Comparison of ENCODE assay signal across 26 cellular contexts in genomic region chr4:152206185-152206584, GRCh38.
DNase-seq lines count a peak whose midpoint lies in the region; ATAC-seq, FAIRE-seq and TF ChIP-seq lines count a peak whose summit lies in the region.
"Had no signal": no experiment of that assay in that cellular context is flagged by ENCODE, and none has a peak within 500 bp of the region (broad histone marks: within the 10 kb centered on the region; RNA-seq: fewer than 3 reads in every experiment).

No MANE protein-coding gene starts in this region.

- H3K4me3 ChIP-seq in HEK293 (ENCODE audit: low read depth, low read length) = no peak overlapping the region
- H3K4me3 ChIP-seq in endothelial cell of umbilical vein (replicated peaks in 1 of 3; ENCODE audit: insufficient read depth in 1 of 3, low read depth in 1 of 3, low read length in 3 of 3) = no peak overlapping the region
- H3K4me3 ChIP-seq: HAP-1, mucosa of descending colon had no signal

- peaks cover 54% of the 10 kb centered on the region for H3K4me1 Mint-ChIP-seq in mesothelial cell of epicardium
- H3K4me1 Mint-ChIP-seq: natural killer cell; stimulated activated memory B cell treated with anti-CD40 and anti-IgM and Interleukin-4, amounts not matched to agents 10 μg/mL and 1 μg/mL and 100 μg/mL, for 72 hours had no signal

- TF ChIP-seq CTCF in HEK293 (tag by site-specific recombination; IDR thresholded peaks at IDR 0.05) (no peak), endothelial cell of umbilical vein (IDR thresholded peaks at IDR 0.05; ENCODE audit: extremely low read depth in 1 of 2, insufficient read depth in 1 of 2, low read depth in 1 of 2, low read length in 2 of 2) (no peak), mesothelial cell of epicardium (IDR thresholded peaks at IDR 0.05; ENCODE audit: unreplicated experiment) (no peak)

- no TSS peak for BruUV-seq in endothelial cell of umbilical vein (replicated peaks; lab: Mats Ljungman, UMichigan)

- H3K9ac ChIP-seq in endothelial cell of umbilical vein (replicated peaks; ENCODE audit: extremely low read depth, insufficient read depth, low read length) = no peak overlapping the region

- H3K27me3 Mint-ChIP-seq in mesothelial cell of epicardium (ENCODE audit: low read depth) = no peaks in the 10 kb centered on the region

- H3K27me3 ChIP-seq in endothelial cell of umbilical vein (ENCODE audit: control insufficient read depth in 2 of 2, insufficient read depth in 2 of 2, low read length in 2 of 2) = no peaks in the 10 kb centered on the region

- POLR2A ChIA-PET in HEK293 (lab: Yijun Ruan, JAX) (no interaction called here), endothelial cell of umbilical vein (lab: Charles Lee) (no interaction called here)

- H3K36me3 Mint-ChIP-seq in mesothelial cell of epicardium = no peaks in the 10 kb centered on the region
- H3K36me3 Mint-ChIP-seq: activated CD4-positive, alpha-beta memory T cell treated with anti-CD3 and anti-CD28 coated beads for 36 hours; natural killer cell; stimulated activated memory B cell treated with anti-CD40 and anti-IgM and Interleukin-4, amounts not matched to agents 10 μg/mL and 1 μg/mL and 100 μg/mL, for 72 hours; type B pancreatic cell had no signal

- CTCF ChIA-PET in HEK293 (lab: Yijun Ruan, JAX) = no interaction called here
- CTCF ChIA-PET in endothelial cell of umbilical vein (lab: Charles Lee) = no interaction called here

- H3K4me1 ChIP-seq in HEK293 (ENCODE audit: control insufficient read depth, insufficient read depth, low read length) (no peaks in the 10 kb centered on the region), endothelial cell of umbilical vein (ENCODE audit: control insufficient read depth, extremely low read depth, insufficient read depth, low read length) (peaks cover 22% of the 10 kb centered on the region)

- no peak overlapping the region for H3K4me2 ChIP-seq in endothelial cell of umbilical vein (ENCODE audit: insufficient read depth, low read length)

- no peaks in the 10 kb centered on the region for H4K20me1 ChIP-seq in endothelial cell of umbilical vein (replicated peaks; ENCODE audit: control insufficient read depth, extremely low read depth, insufficient read depth, low read length)

- H3K9me3 Mint-ChIP-seq in mesothelial cell of epicardium = no peaks in the 10 kb centered on the region
- H3K9me3 Mint-ChIP-seq: activated CD4-positive, alpha-beta memory T cell treated with anti-CD3 and anti-CD28 coated beads for 36 hours; endodermal cell; natural killer cell; stimulated activated memory B cell treated with anti-CD40 and anti-IgM and Interleukin-4, amounts not matched to agents 10 μg/mL and 1 μg/mL and 100 μg/mL, for 72 hours had no signal

- H3K9me1 ChIP-seq in endothelial cell of umbilical vein (replicated peaks; ENCODE audit: control insufficient read depth, extremely low read depth, insufficient read depth, low read length) = no peaks in the 10 kb centered on the region

- TF ChIP-seq POLR2A in endothelial cell of umbilical vein (IDR thresholded peaks at IDR 0.05; ENCODE audit: low read depth, low read length) = no peak

- no peak for ATAC-seq in HG03159 (IDR thresholded peaks at IDR 0.05; ENCODE audit: unreplicated experiment)
- no peak for ATAC-seq in GM21619 (IDR thresholded peaks at IDR 0.05; ENCODE audit: unreplicated experiment)
- ATAC-seq: esophagus mucosa; HepG2; mucosa of descending colon; natural killer cell; stimulated activated memory B cell treated with anti-CD40 and anti-IgM and Interleukin-4, amounts not matched to agents 10 μg/mL and 1 μg/mL and 100 μg/mL, for 72 hours had no signal

- no peaks in the 10 kb centered on the region for H3K9me3 ChIP-seq in HEK293 (ENCODE audit: control insufficient read depth, insufficient read depth, low read depth, low read length)
- H3K9me3 ChIP-seq in endothelial cell of umbilical vein (replicated peaks; ENCODE audit: control insufficient read depth, insufficient read depth, low read length) = no peaks in the 10 kb centered on the region
- H3K9me3 ChIP-seq: HAP-1, mucosa of descending colon had no signal

- FAIRE-seq in endothelial cell of umbilical vein (lab: Jason Lieb, UNC) = no peak
- FAIRE-seq: GM12892, HepG2 had no signal

- H3K4me3 Mint-ChIP-seq in mesothelial cell of epicardium = no peak overlapping the region
- H3K4me3 Mint-ChIP-seq: activated CD4-positive, alpha-beta memory T cell treated with anti-CD3 and anti-CD28 coated beads for 36 hours; endodermal cell; natural killer cell; stimulated activated memory B cell treated with anti-CD40 and anti-IgM and Interleukin-4, amounts not matched to agents 10 μg/mL and 1 μg/mL and 100 μg/mL, for 72 hours; type B pancreatic cell had no signal

- no peaks in the 10 kb centered on the region for H3K36me3 ChIP-seq in HEK293 (ENCODE audit: control insufficient read depth in 2 of 2, insufficient read depth in 1 of 2, low read length in 2 of 2)
- no peaks in the 10 kb centered on the region for H3K36me3 ChIP-seq in endothelial cell of umbilical vein (ENCODE audit: control insufficient read depth in 2 of 2, extremely low read depth in 1 of 2, insufficient read depth in 2 of 2, low read length in 2 of 2)
- H3K36me3 ChIP-seq: HAP-1 had no signal

- H3K79me2 ChIP-seq in endothelial cell of umbilical vein (ENCODE audit: control insufficient read depth, insufficient read depth, low read length) = no peaks in the 10 kb centered on the region

- intact Hi-C loops in endothelial cell of umbilical vein (cut with micrococcal nuclease) = loop anchor here (1.0 to 2.0 kb wide), 3 partner anchors 38 to 99 kb away; no protein-coding TSS in a partner anchor

- peak overlapping the region; percentile 45 for H2AFZ ChIP-seq in endothelial cell of umbilical vein (ENCODE audit: low read depth, low read length)

- peak overlapping the region; percentile 89 for H3K27ac Mint-ChIP-seq in mesothelial cell of epicardium
- H3K27ac Mint-ChIP-seq: activated CD4-positive, alpha-beta memory T cell treated with anti-CD3 and anti-CD28 coated beads for 36 hours; endodermal cell; natural killer cell; stimulated activated memory B cell treated with anti-CD40 and anti-IgM and Interleukin-4, amounts not matched to agents 10 μg/mL and 1 μg/mL and 100 μg/mL, for 72 hours; type B pancreatic cell had no signal

- peak; percentile 32 for DNase-seq in DMS79 treated with DMSO at 0.1 percent for 48 hours (lab: John Stamatoyannopoulos, UW)
- DNase-seq in DMS79 (lab: John Stamatoyannopoulos, UW) = no peak
- peak; percentile 14 for DNase-seq in endothelial cell of umbilical vein (ENCODE audit: low read depth, low spot score)
- no peak for DNase-seq in mesothelial cell of epicardium (ENCODE audit: low spot score in 2 of 2, unreplicated experiment in 2 of 2)
- DNase-seq in stimulated activated CD4-positive, alpha-beta T cell treated with anti-CD3 and anti-CD28 coated beads, Interleukin-1b, Interleukin-23, amount 100 ng/mL, for 48 hours = no peak
- DNase-seq: activated CD4-positive, alpha-beta memory T cell treated with anti-CD3 and anti-CD28 coated beads for 36 hours; activated CD4-positive, alpha-beta T cell treated with anti-CD3 and anti-CD28 coated beads for 1 hour; activated naive CD4-positive, alpha-beta T cell; C1 segment of cervical spinal cord; endodermal cell; foreskin fibroblast; islet precursor cell; mucosa of descending colon; natural killer cell; NCI-H1694 treated with DMSO at 0.1 percent for 48 hours; NCI-H748 treated with DMSO at 0.1 percent for 48 hours had no signal

- H3K27ac ChIP-seq in HEK293 (ENCODE audit: extremely low read depth, low read depth, low read length) (no peak overlapping the region), endothelial cell of umbilical vein (ENCODE audit: insufficient read depth, low read depth, low read length) (peak overlapping the region; percentile 32)
- H3K27ac ChIP-seq: 22Rv1 had no signal

- dilution Hi-C loops in endothelial cell of umbilical vein (cut with MboI; ENCODE audit: extremely low pct_ligation_motif_present, low sequenced_read_pairs) = no loop called here

TF ChIP-seq in HEK293, 187 proteins besides CTCF, POLR2A, EP300 and RAD21:
- TF ChIP-seq ZNF335 (tag by site-specific recombination; conservative IDR thresholded peaks at IDR 0.05) (0 out of 2 replicates have a peak, but pooled peaks have one; percentile 3), ZNF555 (tag by site-specific recombination; conservative IDR thresholded peaks at IDR 0.05) (no peak)

TF ChIP-seq in endothelial cell of umbilical vein, 7 proteins besides CTCF, POLR2A, EP300 and RAD21:
- TF ChIP-seq JUN (IDR thresholded peaks at IDR 0.05; ENCODE audit: borderline replicate concordance, insufficient read depth, insufficient read length, low read depth) (no peak), FOS (IDR thresholded peaks at IDR 0.05; ENCODE audit: borderline replicate concordance, insufficient read depth, low read length) (no peak), MYC (IDR thresholded peaks at IDR 0.05; ENCODE audit: low read depth, low read length) (no peak), GATA2 (IDR thresholded peaks at IDR 0.05; ENCODE audit: insufficient read depth, insufficient read length, low read depth, low read length) (no peak), EZH2 (IDR thresholded peaks at IDR 0.05; ENCODE audit: borderline replicate concordance, low read depth, low read length, severe bottlenecking) (no peak), POLR2AphosphoS5 (IDR thresholded peaks at IDR 0.05; ENCODE audit: insufficient read depth, low read depth, low read length) (no peak), MAX (IDR thresholded peaks at IDR 0.05; ENCODE audit: insufficient read depth, insufficient read length) (no peak)

Comparison
In these comparisons a context has a peak if more than half of its experiments do, and no peak if none do; other contexts are left out.
1. DNase-seq: peak in DMS79 treated with DMSO at 0.1 percent for 48 hours (single experiment) and endothelial cell of umbilical vein (single experiment); none in DMS79 (single experiment), mesothelial cell of epicardium (0 of 2) and stimulated activated CD4-positive, alpha-beta T cell treated with anti-CD3 and anti-CD28 coated beads, Interleukin-1b, Interleukin-23, amount 100 ng/mL, for 48 hours (single experiment).